ENCODE assay signal across 8 cellular contexts in the genomic region with DNA sequence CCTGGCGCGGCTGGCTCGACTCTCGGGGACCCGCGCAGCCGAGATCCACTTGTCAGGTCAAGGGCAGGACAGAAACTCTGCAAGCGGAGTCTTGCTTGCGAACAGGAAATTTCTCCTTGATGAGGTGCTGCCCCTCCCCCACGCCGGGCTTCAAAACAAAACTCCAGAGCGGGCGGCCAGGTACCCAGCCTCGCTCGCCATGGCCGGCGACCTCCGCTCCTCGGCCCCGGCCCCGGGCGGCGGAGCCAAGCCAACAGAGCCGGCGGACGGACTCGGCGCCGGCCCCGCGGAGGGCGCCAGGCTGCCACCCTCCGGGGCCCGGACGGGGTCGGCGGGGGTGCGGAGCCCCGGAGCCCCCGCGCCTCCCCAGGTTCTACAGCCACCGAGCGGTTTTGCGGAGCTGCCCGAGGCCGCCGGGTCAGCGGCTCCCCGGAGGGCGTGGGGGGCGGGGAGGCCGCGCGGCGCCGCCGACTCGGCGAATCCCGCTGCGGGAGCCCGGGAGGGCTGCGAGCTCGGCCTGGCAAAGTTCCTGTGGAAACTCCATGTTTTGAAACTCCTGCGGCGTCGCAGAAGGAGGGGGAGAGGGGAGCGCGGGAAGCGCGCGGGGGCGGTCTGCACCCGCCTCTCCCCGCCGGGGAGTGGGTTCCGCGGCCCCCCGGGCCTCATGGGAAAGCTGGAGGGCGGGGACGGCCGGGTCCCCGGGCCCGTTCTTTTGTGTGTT. TPM values are rescaled to one million over a fixed set of nuclear protein-coding genes. Genes with fewer than 3 reads are reported as not detected.
DNase-seq lines count a peak whose midpoint lies in the region; ATAC-seq and TF ChIP-seq lines count a peak whose summit lies in the region.

No MANE protein-coding gene starts in this region.

- H3K27ac Mint-ChIP-seq in IgD-negative memory B cell = peak overlapping the region in 2 of 3 donors; percentile 31 to 52

- peak; percentile 68 for DNase-seq in DND-41
- DNase-seq in left ventricle myocardium inferior = peak; percentile 69

- H3K4me3 ChIP-seq in DND-41 (ENCODE audit: low read depth in 1 of 2, low read length in 2 of 2) (peak overlapping the region; percentile 33 to 57; a peak in 3 of 4 replicates), WI38 (ENCODE audit: low read depth, low read length) (peak overlapping the region; percentile 56), left ventricle myocardium inferior (peak overlapping the region; percentile 72), rectal smooth muscle tissue (ENCODE audit: low read length) (peak overlapping the region; percentile 60)

- peaks cover 3 to 13% (median 7%) of the 10 kb centered on the region in 3 donors for H3K4me1 Mint-ChIP-seq in IgD-negative memory B cell

- H3K27me3 Mint-ChIP-seq in IgD-negative memory B cell = peaks cover 9% of the 10 kb centered on the region

- no peaks in the 10 kb centered on the region for H3K27me3 ChIP-seq in DND-41 (ENCODE audit: insufficient read depth, low read length, poor library complexity)
- H3K27me3 ChIP-seq in left ventricle myocardium inferior (ENCODE audit: low read depth) = no peaks in the 10 kb centered on the region
- no peaks in the 10 kb centered on the region for H3K27me3 ChIP-seq in rectal smooth muscle tissue (ENCODE audit: control insufficient read depth, insufficient read depth, low read length)

- peaks cover 52% of the 10 kb centered on the region for H3K79me2 ChIP-seq in DND-41 (ENCODE audit: insufficient read depth, low read length)

- peaks cover 0 to 1% (median 0%) of the 10 kb centered on the region in 3 donors for H3K9me3 Mint-ChIP-seq in IgD-negative memory B cell

- H3K4me1 ChIP-seq in DND-41 (ENCODE audit: insufficient read depth, low read length) = peaks cover 34% of the 10 kb centered on the region
- H3K4me1 ChIP-seq in left ventricle myocardium inferior = peaks cover 30% of the 10 kb centered on the region
- H3K4me1 ChIP-seq in rectal smooth muscle tissue (ENCODE audit: control insufficient read depth, insufficient read depth, low read length) = peaks cover 8% of the 10 kb centered on the region

- TF ChIP-seq CTCF in DND-41 (IDR thresholded peaks at IDR 0.05; ENCODE audit: borderline replicate concordance, extremely low read depth, low read length, poor library complexity, severe bottlenecking) (no peak), WI38 (IDR thresholded peaks at IDR 0.05; ENCODE audit: low read depth, low read length) (no peak), left ventricle myocardium inferior (IDR thresholded peaks at IDR 0.05; ENCODE audit: borderline replicate concordance) (no peak)

- H2AFZ ChIP-seq in DND-41 (ENCODE audit: low read depth, low read length) = peak overlapping the region; percentile 56

- H3K4me3 Mint-ChIP-seq in IgD-negative memory B cell = peak overlapping the region in 1 of 4 donors; percentile 37

- H4K20me1 ChIP-seq in DND-41 (ENCODE audit: insufficient read depth, low read length) = no peaks in the 10 kb centered on the region; the same call in 1 of the 2 replicates

- intact Hi-C loops in left ventricle myocardium inferior (cut with micrococcal nuclease) = no loop called here

- no peaks in the 10 kb centered on the region for H3K36me3 Mint-ChIP-seq in IgD-negative memory B cell

- H3K36me3 ChIP-seq in DND-41 (ENCODE audit: insufficient read depth, low read length) (no peaks in the 10 kb centered on the region; the same call in 1 of the 2 replicates), left ventricle myocardium inferior (no peaks in the 10 kb centered on the region), rectal smooth muscle tissue (ENCODE audit: control insufficient read depth, insufficient read depth, low read length) (no peaks in the 10 kb centered on the region)

- peak overlapping the region; percentile 86 for H3K27ac ChIP-seq in DND-41 (ENCODE audit: low read length)
- peak overlapping the region; percentile 97 for H3K27ac ChIP-seq in left ventricle myocardium inferior (replicated peaks)
- peak overlapping the region; percentile 76 for H3K27ac ChIP-seq in rectal smooth muscle tissue (ENCODE audit: low read depth, low read length)

- H3K9me3 ChIP-seq in DND-41 (ENCODE audit: insufficient read depth, low read length, severe bottlenecking) (no peaks in the 10 kb centered on the region), left ventricle myocardium inferior (replicated peaks) (no peaks in the 10 kb centered on the region)

- ATAC-seq in DND-41 (ENCODE audit: insufficient read depth, low read depth) = peak; percentile 17
- ATAC-seq in HG02623 (IDR thresholded peaks at IDR 0.05; ENCODE audit: unreplicated experiment) = no peak
- ATAC-seq in HG03175 (IDR thresholded peaks at IDR 0.05; ENCODE audit: unreplicated experiment) = no peak
- no peak for ATAC-seq in HG02870 (IDR thresholded peaks at IDR 0.05; ENCODE audit: unreplicated experiment)

- H3K9ac ChIP-seq in DND-41 (ENCODE audit: low read depth, low read length) (peak overlapping the region; percentile 95), rectal smooth muscle tissue (ENCODE audit: low read length) (no peak overlapping the region)

- H3K4me2 ChIP-seq in DND-41 (ENCODE audit: insufficient read depth, low read length) = peak overlapping the region; percentile 76

RNA-seq across cellular contexts. Expression of gene BCOR, which starts 11.7 kb away (rescaled TPM):
- 10.2 TPM for polyA plus RNA-seq in IgD-negative memory B cell
- total RNA-seq in left ventricle myocardium inferior = 15.1 TPM
